In the genomic region with DNA sequence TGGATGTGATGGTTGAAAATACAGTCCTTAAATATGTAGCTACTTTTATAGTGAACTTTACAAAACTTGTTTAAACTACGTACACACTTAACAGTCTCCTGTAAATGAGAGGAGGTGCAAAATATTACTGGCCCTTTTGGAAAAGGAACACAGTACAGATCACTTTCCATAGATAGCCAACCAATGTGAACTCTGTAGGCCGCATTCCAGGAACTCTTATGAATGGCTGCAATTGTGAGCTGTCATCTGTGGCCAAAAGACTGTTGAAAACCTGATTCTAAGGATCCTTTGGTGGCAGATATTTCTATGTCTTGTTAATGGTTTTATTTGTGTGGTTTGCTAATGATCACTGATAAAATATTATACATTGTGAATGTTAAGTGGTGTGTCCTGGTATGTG, we compare ENCODE assay signal across 1 cellular context.
TF ChIP-seq lines count a peak whose summit lies in the region.

No MANE protein-coding gene starts in this region.

TF ChIP-seq in HepG2, 621 proteins besides CTCF, POLR2A, EP300 and RAD21 (continued from another document):
- TF ChIP-seq HDAC1 (CRISPR knock-in tag; IDR thresholded peaks at IDR 0.05) (no peak), ZFY (CRISPR knock-in tag; IDR thresholded peaks at IDR 0.05) (0 out of 2 replicates have a peak, but pooled peaks have one; percentile 19), SOX5 (CRISPR knock-in tag; IDR thresholded peaks at IDR 0.05; ENCODE audit: borderline replicate concordance) (peak; percentile 24; the same call in 1 of the 2 replicates), TGIF2 (CRISPR knock-in tag; IDR thresholded peaks at IDR 0.05) (peak; percentile 76; the same call in 1 of the 2 replicates), SAP130 (CRISPR knock-in tag; IDR thresholded peaks at IDR 0.05; ENCODE audit: low read depth) (peak; percentile 82), RARA (CRISPR knock-in tag; IDR thresholded peaks at IDR 0.05) (peak; percentile 56), ZFX (CRISPR knock-in tag; IDR thresholded peaks at IDR 0.05; ENCODE audit: low read depth) (peak; percentile 57), KMT2A (CRISPR knock-in tag; IDR thresholded peaks at IDR 0.05) (peak; percentile 45; the same call in 1 of the 2 replicates), SIN3B (IDR thresholded peaks at IDR 0.05; ENCODE audit: low read length) (no peak), ARNT (IDR thresholded peaks at IDR 0.05) (no peak), HNF4A (CRISPR knock-in tag; IDR thresholded peaks at IDR 0.05) (peak; percentile 12; the same call in 1 of the 2 replicates), TEAD3 (CRISPR knock-in tag; optimal IDR thresholded peaks at IDR 0.05; ENCODE audit: borderline replicate concordance) (peak; percentile 88), GATAD2A (CRISPR knock-in tag; IDR thresholded peaks at IDR 0.05) (0 out of 2 replicates have a peak, but pooled peaks have one; percentile 28), CREB1 (IDR thresholded peaks at IDR 0.05) (no peak), CREB1 (CRISPR knock-in tag; IDR thresholded peaks at IDR 0.05) (peak; percentile 39; the same call in 1 of the 2 replicates), SMAD3 (CRISPR knock-in tag; IDR thresholded peaks at IDR 0.05) (0 out of 2 replicates have a peak, but pooled peaks have one; percentile 22), ZNF121 (CRISPR knock-in tag; IDR thresholded peaks at IDR 0.05) (no peak), BCL6 (CRISPR knock-in tag; IDR thresholded peaks at IDR 0.05) (peak; percentile 99), FOXO1 (CRISPR knock-in tag; IDR thresholded peaks at IDR 0.05) (no peak)
- TF ChIP-seq, protein P1, sequence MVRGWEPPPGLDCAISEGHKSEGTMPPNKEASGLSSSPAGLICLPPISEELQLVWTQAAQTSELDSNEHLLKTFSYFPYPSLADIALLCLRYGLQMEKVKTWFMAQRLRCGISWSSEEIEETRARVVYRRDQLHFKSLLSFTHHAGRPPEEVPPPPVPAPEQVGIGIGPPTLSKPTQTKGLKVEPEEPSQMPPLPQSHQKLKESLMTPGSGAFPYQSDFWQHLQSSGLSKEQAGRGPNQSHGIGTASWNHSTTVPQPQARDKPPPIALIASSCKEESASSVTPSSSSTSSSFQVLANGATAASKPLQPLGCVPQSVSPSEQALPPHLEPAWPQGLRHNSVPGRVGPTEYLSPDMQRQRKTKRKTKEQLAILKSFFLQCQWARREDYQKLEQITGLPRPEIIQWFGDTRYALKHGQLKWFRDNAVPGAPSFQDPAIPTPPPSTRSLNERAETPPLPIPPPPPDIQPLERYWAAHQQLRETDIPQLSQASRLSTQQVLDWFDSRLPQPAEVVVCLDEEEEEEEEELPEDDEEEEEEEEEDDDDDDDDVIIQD (CRISPR knock-in tag; IDR thresholded peaks at IDR 0.05; ENCODE audit: low read depth), result peak; percentile 54
- TF ChIP-seq, protein P2, sequence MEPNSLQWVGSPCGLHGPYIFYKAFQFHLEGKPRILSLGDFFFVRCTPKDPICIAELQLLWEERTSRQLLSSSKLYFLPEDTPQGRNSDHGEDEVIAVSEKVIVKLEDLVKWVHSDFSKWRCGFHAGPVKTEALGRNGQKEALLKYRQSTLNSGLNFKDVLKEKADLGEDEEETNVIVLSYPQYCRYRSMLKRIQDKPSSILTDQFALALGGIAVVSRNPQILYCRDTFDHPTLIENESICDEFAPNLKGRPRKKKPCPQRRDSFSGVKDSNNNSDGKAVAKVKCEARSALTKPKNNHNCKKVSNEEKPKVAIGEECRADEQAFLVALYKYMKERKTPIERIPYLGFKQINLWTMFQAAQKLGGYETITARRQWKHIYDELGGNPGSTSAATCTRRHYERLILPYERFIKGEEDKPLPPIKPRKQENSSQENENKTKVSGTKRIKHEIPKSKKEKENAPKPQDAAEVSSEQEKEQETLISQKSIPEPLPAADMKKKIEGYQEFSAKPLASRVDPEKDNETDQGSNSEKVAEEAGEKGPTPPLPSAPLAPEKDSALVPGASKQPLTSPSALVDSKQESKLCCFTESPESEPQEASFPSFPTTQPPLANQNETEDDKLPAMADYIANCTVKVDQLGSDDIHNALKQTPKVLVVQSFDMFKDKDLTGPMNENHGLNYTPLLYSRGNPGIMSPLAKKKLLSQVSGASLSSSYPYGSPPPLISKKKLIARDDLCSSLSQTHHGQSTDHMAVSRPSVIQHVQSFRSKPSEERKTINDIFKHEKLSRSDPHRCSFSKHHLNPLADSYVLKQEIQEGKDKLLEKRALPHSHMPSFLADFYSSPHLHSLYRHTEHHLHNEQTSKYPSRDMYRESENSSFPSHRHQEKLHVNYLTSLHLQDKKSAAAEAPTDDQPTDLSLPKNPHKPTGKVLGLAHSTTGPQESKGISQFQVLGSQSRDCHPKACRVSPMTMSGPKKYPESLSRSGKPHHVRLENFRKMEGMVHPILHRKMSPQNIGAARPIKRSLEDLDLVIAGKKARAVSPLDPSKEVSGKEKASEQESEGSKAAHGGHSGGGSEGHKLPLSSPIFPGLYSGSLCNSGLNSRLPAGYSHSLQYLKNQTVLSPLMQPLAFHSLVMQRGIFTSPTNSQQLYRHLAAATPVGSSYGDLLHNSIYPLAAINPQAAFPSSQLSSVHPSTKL (CRISPR knock-in tag; IDR thresholded peaks at IDR 0.05), result peak; percentile 54
- TF ChIP-seq, protein P3, sequence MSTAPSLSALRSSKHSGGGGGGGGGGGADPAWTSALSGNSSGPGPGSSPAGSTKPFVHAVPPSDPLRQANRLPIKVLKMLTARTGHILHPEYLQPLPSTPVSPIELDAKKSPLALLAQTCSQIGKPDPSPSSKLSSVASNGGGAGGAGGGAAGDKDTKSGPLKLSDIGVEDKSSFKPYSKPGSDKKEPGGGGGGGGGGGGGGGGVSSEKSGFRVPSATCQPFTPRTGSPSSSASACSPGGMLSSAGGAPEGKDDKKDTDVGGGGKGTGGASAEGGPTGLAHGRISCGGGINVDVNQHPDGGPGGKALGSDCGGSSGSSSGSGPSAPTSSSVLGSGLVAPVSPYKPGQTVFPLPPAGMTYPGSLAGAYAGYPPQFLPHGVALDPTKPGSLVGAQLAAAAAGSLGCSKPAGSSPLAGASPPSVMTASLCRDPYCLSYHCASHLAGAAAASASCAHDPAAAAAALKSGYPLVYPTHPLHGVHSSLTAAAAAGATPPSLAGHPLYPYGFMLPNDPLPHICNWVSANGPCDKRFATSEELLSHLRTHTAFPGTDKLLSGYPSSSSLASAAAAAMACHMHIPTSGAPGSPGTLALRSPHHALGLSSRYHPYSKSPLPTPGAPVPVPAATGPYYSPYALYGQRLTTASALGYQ (CRISPR knock-in tag; IDR thresholded peaks at IDR 0.05), result no peak
- TF ChIP-seq, protein P4, sequence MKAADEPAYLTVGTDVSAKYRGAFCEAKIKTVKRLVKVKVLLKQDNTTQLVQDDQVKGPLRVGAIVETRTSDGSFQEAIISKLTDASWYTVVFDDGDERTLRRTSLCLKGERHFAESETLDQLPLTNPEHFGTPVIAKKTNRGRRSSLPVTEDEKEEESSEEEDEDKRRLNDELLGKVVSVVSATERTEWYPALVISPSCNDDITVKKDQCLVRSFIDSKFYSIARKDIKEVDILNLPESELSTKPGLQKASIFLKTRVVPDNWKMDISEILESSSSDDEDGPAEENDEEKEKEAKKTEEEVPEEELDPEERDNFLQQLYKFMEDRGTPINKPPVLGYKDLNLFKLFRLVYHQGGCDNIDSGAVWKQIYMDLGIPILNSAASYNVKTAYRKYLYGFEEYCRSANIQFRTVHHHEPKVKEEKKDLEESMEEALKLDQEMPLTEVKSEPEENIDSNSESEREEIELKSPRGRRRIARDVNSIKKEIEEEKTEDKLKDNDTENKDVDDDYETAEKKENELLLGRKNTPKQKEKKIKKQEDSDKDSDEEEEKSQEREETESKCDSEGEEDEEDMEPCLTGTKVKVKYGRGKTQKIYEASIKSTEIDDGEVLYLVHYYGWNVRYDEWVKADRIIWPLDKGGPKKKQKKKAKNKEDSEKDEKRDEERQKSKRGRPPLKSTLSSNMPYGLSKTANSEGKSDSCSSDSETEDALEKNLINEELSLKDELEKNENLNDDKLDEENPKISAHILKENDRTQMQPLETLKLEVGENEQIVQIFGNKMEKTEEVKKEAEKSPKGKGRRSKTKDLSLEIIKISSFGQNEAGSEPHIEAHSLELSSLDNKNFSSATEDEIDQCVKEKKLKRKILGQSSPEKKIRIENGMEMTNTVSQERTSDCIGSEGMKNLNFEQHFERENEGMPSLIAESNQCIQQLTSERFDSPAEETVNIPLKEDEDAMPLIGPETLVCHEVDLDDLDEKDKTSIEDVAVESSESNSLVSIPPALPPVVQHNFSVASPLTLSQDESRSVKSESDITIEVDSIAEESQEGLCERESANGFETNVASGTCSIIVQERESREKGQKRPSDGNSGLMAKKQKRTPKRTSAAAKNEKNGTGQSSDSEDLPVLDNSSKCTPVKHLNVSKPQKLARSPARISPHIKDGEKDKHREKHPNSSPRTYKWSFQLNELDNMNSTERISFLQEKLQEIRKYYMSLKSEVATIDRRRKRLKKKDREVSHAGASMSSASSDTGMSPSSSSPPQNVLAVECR (CRISPR knock-in tag; IDR thresholded peaks at IDR 0.05; ENCODE audit: borderline replicate concordance), result peak; percentile 18; the same call in 1 of the 2 replicates
- TF ChIP-seq, protein P5, sequence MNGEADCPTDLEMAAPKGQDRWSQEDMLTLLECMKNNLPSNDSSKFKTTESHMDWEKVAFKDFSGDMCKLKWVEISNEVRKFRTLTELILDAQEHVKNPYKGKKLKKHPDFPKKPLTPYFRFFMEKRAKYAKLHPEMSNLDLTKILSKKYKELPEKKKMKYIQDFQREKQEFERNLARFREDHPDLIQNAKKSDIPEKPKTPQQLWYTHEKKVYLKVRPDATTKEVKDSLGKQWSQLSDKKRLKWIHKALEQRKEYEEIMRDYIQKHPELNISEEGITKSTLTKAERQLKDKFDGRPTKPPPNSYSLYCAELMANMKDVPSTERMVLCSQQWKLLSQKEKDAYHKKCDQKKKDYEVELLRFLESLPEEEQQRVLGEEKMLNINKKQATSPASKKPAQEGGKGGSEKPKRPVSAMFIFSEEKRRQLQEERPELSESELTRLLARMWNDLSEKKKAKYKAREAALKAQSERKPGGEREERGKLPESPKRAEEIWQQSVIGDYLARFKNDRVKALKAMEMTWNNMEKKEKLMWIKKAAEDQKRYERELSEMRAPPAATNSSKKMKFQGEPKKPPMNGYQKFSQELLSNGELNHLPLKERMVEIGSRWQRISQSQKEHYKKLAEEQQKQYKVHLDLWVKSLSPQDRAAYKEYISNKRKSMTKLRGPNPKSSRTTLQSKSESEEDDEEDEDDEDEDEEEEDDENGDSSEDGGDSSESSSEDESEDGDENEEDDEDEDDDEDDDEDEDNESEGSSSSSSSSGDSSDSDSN (CRISPR knock-in tag; IDR thresholded peaks at IDR 0.05), result no peak
